In the genomic region with DNA sequence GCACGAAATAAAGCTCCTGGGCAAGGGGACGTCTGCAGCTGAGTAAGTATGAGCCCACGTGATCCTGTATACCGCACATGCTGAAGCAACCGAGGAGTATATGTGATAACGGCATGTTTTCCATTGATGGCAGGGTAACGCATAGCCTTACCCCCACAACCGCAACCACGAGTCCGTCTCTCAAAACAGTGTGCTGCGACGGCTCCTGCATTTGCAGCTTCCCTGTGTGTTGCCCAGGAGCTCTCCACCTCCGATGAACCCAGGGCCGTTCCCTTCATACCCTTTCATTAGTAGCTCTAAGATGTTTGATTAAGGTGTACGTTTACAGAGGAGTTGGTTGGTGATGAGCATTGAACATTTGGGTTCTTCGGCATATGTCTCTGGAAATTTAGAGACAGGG, we compare ENCODE assay signal across 21 cellular contexts.
DNase-seq lines count a peak whose midpoint lies in the region; ATAC-seq, FAIRE-seq and TF ChIP-seq lines count a peak whose summit lies in the region.
"Had no signal": no experiment of that assay in that cellular context is flagged by ENCODE, and none has a peak within 500 bp of the region (broad histone marks: within the 10 kb centered on the region; RNA-seq: fewer than 3 reads in every experiment).

No MANE protein-coding gene starts in this region.

- H3K23me2 ChIP-seq in H1 (ENCODE audit: low read depth, low read length), result no peaks in the 10 kb centered on the region

- H3K14ac ChIP-seq in H1 (ENCODE audit: insufficient read length), result no peak overlapping the region

- H3K9ac ChIP-seq in H1 (replicated peaks in 1 of 4; ENCODE audit: extremely low read depth in 1 of 4, low read depth in 3 of 4, low read length in 3 of 4), result no peak overlapping the region
- H3K9ac ChIP-seq: BLaER1 treated with 17β-estradiol and CSF1 and Interleukin-3, amounts not matched to agents 10 nM and 100 nM had no signal

- no peak overlapping the region; the same call in 1 of the 2 replicates for H2BK20ac ChIP-seq in H1 (ENCODE audit: low read length)

- no peaks in the 10 kb centered on the region for H3K36me3 ChIP-seq in H1 (ENCODE audit: control insufficient read depth in 2 of 4, insufficient read depth in 4 of 4, low read length in 3 of 4)
- no peaks in the 10 kb centered on the region for H3K36me3 ChIP-seq in osteoblast (ENCODE audit: insufficient read depth, low read length)

- peaks cover 2% of the 10 kb centered on the region for H3K27me3 Mint-ChIP-seq in nephron progenitor cell (ENCODE audit: low read depth, poor library complexity)
- H3K27me3 Mint-ChIP-seq: CD4-positive, alpha-beta T cell had no signal

- H3K27ac ChIP-seq in H1 (ENCODE audit: low read depth, low read length) (no peak overlapping the region), osteoblast (ENCODE audit: low read depth, low read length) (no peak overlapping the region)
- H3K27ac ChIP-seq: BLaER1 treated with 17β-estradiol and CSF1 and Interleukin-3, amounts not matched to agents 10 nM and 100 nM; C4-2B had no signal

- H3K4me3 ChIP-seq in H1 (ENCODE audit: extremely low read depth in 1 of 4, insufficient read depth in 2 of 4, low read depth in 3 of 4, low read length in 4 of 4) (no peak overlapping the region), osteoblast (ENCODE audit: insufficient read depth, low read length) (no peak overlapping the region)
- H3K4me3 ChIP-seq: BLaER1 treated with 17β-estradiol and CSF1 and Interleukin-3, amounts not matched to agents 10 nM and 100 nM had no signal

- H3K56ac ChIP-seq in H1 (replicated peaks; ENCODE audit: insufficient read length, low read depth, low read length), result no peak overlapping the region

- H3K79me2 ChIP-seq in H1 (ENCODE audit: control insufficient read depth in 1 of 2, insufficient read depth in 2 of 2, low read length in 2 of 2) (no peaks in the 10 kb centered on the region), osteoblast (ENCODE audit: insufficient read depth, low read length) (no peaks in the 10 kb centered on the region)

- H3K9me3 ChIP-seq in H1 (ENCODE audit: insufficient read depth in 2 of 2, low read depth in 1 of 2, low read length in 1 of 2), result no peaks in the 10 kb centered on the region
- H3K9me3 ChIP-seq in osteoblast (ENCODE audit: low read depth, low read length), result no peaks in the 10 kb centered on the region

- CTCF ChIA-PET in H1 (lab: Charles Lee; ENCODE audit: partially characterized antibody), result interaction anchor here (0.6 to 1.4 kb wide), 5 partner anchors 10 to 831 kb away, joined by 3 read pairs; no protein-coding TSS in a partner anchor

- no peak overlapping the region for H2AK5ac ChIP-seq in H1 (ENCODE audit: low read depth, low read length)

- peaks cover 17% of the 10 kb centered on the region for H3K9me3 Mint-ChIP-seq in nephron progenitor cell
- H3K9me3 Mint-ChIP-seq: CD4-positive, alpha-beta T cell had no signal

- H2BK5ac ChIP-seq in H1 (ENCODE audit: low read depth, low read length), result no peak overlapping the region

- H2AFZ ChIP-seq in H1 (ENCODE audit: low read length) (no peak overlapping the region), osteoblast (ENCODE audit: low read length) (no peak overlapping the region)

- H2BK15ac ChIP-seq in H1 (ENCODE audit: low read length), result no peak overlapping the region; the same call in 1 of the 2 replicates

- no peak for TF ChIP-seq EP300 in H1 (IDR thresholded peaks at IDR 0.05; ENCODE audit: borderline replicate concordance in 1 of 2, low read depth in 2 of 2, low read length in 2 of 2)

- H2BK120ac ChIP-seq in H1 (replicated peaks; ENCODE audit: low read depth, low read length), result no peak overlapping the region

- no peak overlapping the region for H4K91ac ChIP-seq in H1 (replicated peaks; ENCODE audit: insufficient read length, low read length)

- no peaks in the 10 kb centered on the region; the same call in 1 of the 2 replicates for H3K79me1 ChIP-seq in H1 (ENCODE audit: low read depth, low read length)

- H3K4ac ChIP-seq in H1 (replicated peaks; ENCODE audit: insufficient read length, low read depth, low read length), result no peak overlapping the region

- POLR2A ChIA-PET in H1 (lab: Charles Lee; ENCODE audit: partially characterized antibody), result no interaction called here

- ATAC-seq in GM21447 (IDR thresholded peaks at IDR 0.05; ENCODE audit: unreplicated experiment) (no peak), GM19351 (IDR thresholded peaks at IDR 0.05; ENCODE audit: unreplicated experiment) (no peak)
- ATAC-seq: CD8-positive, alpha-beta T cell had no signal

- H3K4me2 ChIP-seq in H1 (ENCODE audit: insufficient read depth in 1 of 2, low read depth in 2 of 2, low read length in 2 of 2) (no peak overlapping the region), osteoblast (ENCODE audit: insufficient read depth, low read length) (no peak overlapping the region)

- WGBS in H1 (ENCODE audit: extremely low coverage in 1 of 2, insufficient coverage in 1 of 2, insufficient read length in 1 of 2, insufficient replicate concordance in 2 of 2, low coverage in 1 of 2, low lambda C conversion rate in 2 of 2, missing lambda C conversion rate in 1 of 2), 2 experiments, result 92% methylated on average over 16 of the region's 16 CpGs; no CpG with 5 or more reads in 1 of the 2 experiments

- no peak overlapping the region for H4K8ac ChIP-seq in H1 (ENCODE audit: extremely low read depth, insufficient read depth, low read length)

- H3K4me1 ChIP-seq in H1 (replicated peaks in 1 of 4; ENCODE audit: control insufficient read depth in 3 of 4, insufficient read depth in 4 of 4, low read length in 3 of 4) (peaks cover 0 to 8% (median 4%) of the 10 kb centered on the region in 4 experiments; a peak in 6 of 7 replicates), osteoblast (ENCODE audit: insufficient read depth, low read length) (peaks cover 13% of the 10 kb centered on the region)

- 0 out of 2 replicates have a peak overlapping the region, but pooled peaks have one; percentile 17 for H2BK12ac ChIP-seq in H1 (ENCODE audit: low read depth, low read length)

- H3K23ac ChIP-seq in H1 (ENCODE audit: insufficient read length), result no peak overlapping the region

- no peak for TF ChIP-seq RAD21 in H1 (IDR thresholded peaks at IDR 0.05 in 1 of 2, conservative IDR thresholded peaks at IDR 0.05 in 1 of 2; ENCODE audit: low read depth in 2 of 2, low read length in 2 of 2)

- peak overlapping the region; percentile 21 for H3K27ac Mint-ChIP-seq in nephron progenitor cell
- H3K27ac Mint-ChIP-seq: CD4-positive, alpha-beta T cell; CD8-positive, alpha-beta T cell had no signal

- DNase-seq in H1 (ENCODE audit: low read depth in 1 of 2, low spot score in 2 of 2), result no peak
- no peak for DNase-seq in nephron progenitor cell
- peak; percentile 13 for DNase-seq in osteoblast (ENCODE audit: insufficient read length, low spot score, missing footprints)
- DNase-seq in activated CD4-positive, alpha-beta T cell treated with anti-CD3 and anti-CD28 coated beads for 1 hour, result no peak
- DNase-seq: 8988T; ACHN; Caco-2; Calu3; CD4-positive, alpha-beta T cell; CD8-positive, alpha-beta T cell; DMS79 treated with DMSO at 0.1 percent for 48 hours; GF-D8 had no signal

- peaks cover 53% of the 10 kb centered on the region for H3K36me3 Mint-ChIP-seq in nephron progenitor cell (ENCODE audit: low read depth)

- no peak for FAIRE-seq in H1 (lab: Jason Lieb, UNC)
- FAIRE-seq: A204.1, D721Med, G401.6, GM12891, GM19239 had no signal

- no peaks in the 10 kb centered on the region for H3K27me3 ChIP-seq in H1 (replicated peaks in 1 of 4; ENCODE audit: control insufficient read depth in 3 of 4, extremely low read depth in 1 of 4, insufficient read depth in 3 of 4, low read length in 3 of 4)
- H3K27me3 ChIP-seq in osteoblast (ENCODE audit: insufficient read depth, low read length), result peaks cover 7% of the 10 kb centered on the region
- H3K27me3 ChIP-seq: BLaER1 treated with 17β-estradiol and CSF1 and Interleukin-3, amounts not matched to agents 10 nM and 100 nM had no signal

- no peak for TF ChIP-seq POLR2A in H1 (IDR thresholded peaks at IDR 0.05; ENCODE audit: control extremely low read depth in 1 of 2, low read depth in 2 of 2, low read length in 2 of 2)

- no peak overlapping the region for H3K18ac ChIP-seq in H1 (ENCODE audit: extremely low read depth, low read length)

- no peaks in the 10 kb centered on the region for H4K20me1 ChIP-seq in H1 (replicated peaks in 1 of 2; ENCODE audit: control insufficient read depth in 1 of 2, insufficient read depth in 2 of 2, low read length in 2 of 2)
- H4K20me1 ChIP-seq in osteoblast (ENCODE audit: insufficient read depth, low read length), result peaks cover 47% of the 10 kb centered on the region

- TF ChIP-seq CTCF in H1 (IDR thresholded peaks at IDR 0.05; ENCODE audit: control extremely low read depth in 1 of 3, insufficient read depth in 1 of 3, low read depth in 1 of 3, low read length in 3 of 3) (no peak), nephron progenitor cell (IDR thresholded peaks at IDR 0.05) (no peak), osteoblast (IDR thresholded peaks at IDR 0.05; ENCODE audit: extremely low read depth, low read depth, low read length) (no peak)

- no peak overlapping the region for H4K5ac ChIP-seq in H1 (ENCODE audit: insufficient read length, low read depth, low read length)

- no peak overlapping the region for H3K4me3 Mint-ChIP-seq in nephron progenitor cell
- H3K4me3 Mint-ChIP-seq: CD4-positive, alpha-beta T cell; CD8-positive, alpha-beta T cell had no signal

- peaks cover 15% of the 10 kb centered on the region for H3K4me1 Mint-ChIP-seq in nephron progenitor cell

TF ChIP-seq in H1, 55 proteins besides CTCF, POLR2A, EP300 and RAD21 (continues in another document):
- no peak for TF ChIP-seq SP1 (IDR thresholded peaks at IDR 0.05; ENCODE audit: low read depth, low read length)
- TF ChIP-seq KDM1A (IDR thresholded peaks at IDR 0.05; ENCODE audit: borderline replicate concordance, low read length), result no peak
- TF ChIP-seq, protein P1, sequence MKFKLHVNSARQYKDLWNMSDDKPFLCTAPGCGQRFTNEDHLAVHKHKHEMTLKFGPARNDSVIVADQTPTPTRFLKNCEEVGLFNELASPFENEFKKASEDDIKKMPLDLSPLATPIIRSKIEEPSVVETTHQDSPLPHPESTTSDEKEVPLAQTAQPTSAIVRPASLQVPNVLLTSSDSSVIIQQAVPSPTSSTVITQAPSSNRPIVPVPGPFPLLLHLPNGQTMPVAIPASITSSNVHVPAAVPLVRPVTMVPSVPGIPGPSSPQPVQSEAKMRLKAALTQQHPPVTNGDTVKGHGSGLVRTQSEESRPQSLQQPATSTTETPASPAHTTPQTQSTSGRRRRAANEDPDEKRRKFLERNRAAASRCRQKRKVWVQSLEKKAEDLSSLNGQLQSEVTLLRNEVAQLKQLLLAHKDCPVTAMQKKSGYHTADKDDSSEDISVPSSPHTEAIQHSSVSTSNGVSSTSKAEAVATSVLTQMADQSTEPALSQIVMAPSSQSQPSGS (IDR thresholded peaks at IDR 0.05; ENCODE audit: low read length), result no peak
- TF ChIP-seq, protein P2, sequence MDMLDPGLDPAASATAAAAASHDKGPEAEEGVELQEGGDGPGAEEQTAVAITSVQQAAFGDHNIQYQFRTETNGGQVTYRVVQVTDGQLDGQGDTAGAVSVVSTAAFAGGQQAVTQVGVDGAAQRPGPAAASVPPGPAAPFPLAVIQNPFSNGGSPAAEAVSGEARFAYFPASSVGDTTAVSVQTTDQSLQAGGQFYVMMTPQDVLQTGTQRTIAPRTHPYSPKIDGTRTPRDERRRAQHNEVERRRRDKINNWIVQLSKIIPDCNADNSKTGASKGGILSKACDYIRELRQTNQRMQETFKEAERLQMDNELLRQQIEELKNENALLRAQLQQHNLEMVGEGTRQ (IDR thresholded peaks at IDR 0.05; ENCODE audit: low read length), result no peak
